8 cellular contexts compared by ENCODE assay signal in the genomic region with DNA sequence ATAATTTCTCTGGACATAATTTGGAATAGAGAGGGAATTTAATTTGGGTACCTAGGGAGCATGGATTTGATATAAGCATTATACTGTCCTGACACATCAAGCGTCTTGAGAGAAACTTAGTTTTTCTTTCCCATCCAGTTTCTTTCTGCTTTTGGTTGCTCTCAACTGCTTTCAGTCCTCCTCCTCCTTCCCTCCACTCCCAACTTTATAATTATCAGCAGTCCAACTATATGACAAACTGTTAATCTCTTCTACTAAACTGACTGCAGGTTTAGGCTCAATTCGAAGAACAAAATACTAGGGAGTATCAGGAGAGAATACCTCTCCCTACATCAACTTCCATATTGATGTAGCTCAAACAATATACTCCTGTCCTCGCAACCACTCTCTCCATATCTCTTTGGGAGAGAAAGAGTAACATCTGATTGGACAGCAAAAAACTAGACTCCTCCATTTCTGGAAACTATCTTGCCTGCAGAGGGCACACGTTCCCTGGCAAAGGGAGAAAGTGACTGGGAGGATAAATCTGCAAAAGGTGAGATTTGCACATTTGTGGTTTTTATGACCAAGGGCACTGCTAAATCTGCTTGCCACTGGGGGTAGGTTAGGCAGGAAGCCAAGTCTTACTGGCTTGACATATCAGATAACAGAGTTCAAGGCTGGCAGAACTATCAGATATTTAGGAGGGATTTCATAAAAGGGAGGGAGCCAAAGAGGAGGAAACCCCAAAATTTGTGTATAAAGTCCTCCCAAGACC.
DNase-seq lines count a peak whose midpoint lies in the region; ATAC-seq and TF ChIP-seq lines count a peak whose summit lies in the region.

No MANE protein-coding gene starts in this region.

- ATAC-seq in HG03095 (IDR thresholded peaks at IDR 0.05; ENCODE audit: unreplicated experiment): no peak

- peak; percentile 70 for DNase-seq in HFF-Myc (ENCODE audit: extremely low read depth, low read depth)
- DNase-seq in NCI-H748 (lab: John Stamatoyannopoulos, UW; ENCODE audit: unreplicated experiment): peak; percentile 87
- DNase-seq in activated T-cell treated with anti-CD3 and anti-CD28 coated beads for 24 hours (ENCODE audit: low read depth): peak; percentile 27
- peak; percentile 43 for DNase-seq in fibroblast of the conjunctiva (ENCODE audit: low read depth)
- no peak for DNase-seq in NCI-H774 (lab: John Stamatoyannopoulos, UW)

- H4K20me1 ChIP-seq in DOHH2 (ENCODE audit: control insufficient read depth, insufficient read depth, low read depth, low read length): no peaks in the 10 kb centered on the region

- H3K9me3 ChIP-seq in DOHH2 (ENCODE audit: control insufficient read depth, insufficient read depth, low read length) (no peaks in the 10 kb centered on the region), parathyroid adenoma (ENCODE audit: control insufficient read depth, low read length) (no peaks in the 10 kb centered on the region)

- no peaks in the 10 kb centered on the region for H3K27me3 ChIP-seq in DOHH2 (ENCODE audit: control insufficient read depth, low read length)
- no peaks in the 10 kb centered on the region for H3K27me3 ChIP-seq in parathyroid adenoma (ENCODE audit: control insufficient read depth, insufficient read depth, low read length)

- no peaks in the 10 kb centered on the region for H3F3A ChIP-seq in DOHH2 (ENCODE audit: control insufficient read depth, insufficient read depth)

- H3K27ac ChIP-seq in DOHH2 (ENCODE audit: low read depth, low read length) (no peak overlapping the region), parathyroid adenoma (peak overlapping the region; percentile 46)

- H3K36me3 ChIP-seq in DOHH2 (ENCODE audit: control insufficient read depth, low read length): no peaks in the 10 kb centered on the region
- H3K36me3 ChIP-seq in parathyroid adenoma (ENCODE audit: control insufficient read depth, insufficient read depth, low read length): no peaks in the 10 kb centered on the region

- peak overlapping the region; percentile 56 for H3K4me3 ChIP-seq in DOHH2 (ENCODE audit: low read length)
- no peak overlapping the region for H3K4me3 ChIP-seq in HFF-Myc (replicated peaks; ENCODE audit: low read depth, low read length)
- peak overlapping the region; percentile 20 for H3K4me3 ChIP-seq in parathyroid adenoma (ENCODE audit: low read depth, low read length)

- peak overlapping the region; percentile 52 for H2AFZ ChIP-seq in parathyroid adenoma

- TF ChIP-seq CTCF in DOHH2 (IDR thresholded peaks at IDR 0.05; ENCODE audit: low read depth, low read length, poor library complexity, severe bottlenecking): peak; percentile 75
- TF ChIP-seq CTCF in HFF-Myc (IDR thresholded peaks at IDR 0.05; ENCODE audit: low read depth, low read length, missing control alignments): peak; percentile 81
- TF ChIP-seq CTCF in parathyroid adenoma (IDR thresholded peaks at IDR 0.05): peak; percentile 75

- no peak overlapping the region for H3K9ac ChIP-seq in parathyroid adenoma

- H3K79me2 ChIP-seq in DOHH2 (ENCODE audit: control insufficient read depth, low read length) (no peaks in the 10 kb centered on the region), parathyroid adenoma (no peaks in the 10 kb centered on the region)

- H3K4me2 ChIP-seq in DOHH2 (ENCODE audit: low read length) (peak overlapping the region; percentile 67), parathyroid adenoma (ENCODE audit: low read length) (peak overlapping the region; percentile 34)

- H3K4me1 ChIP-seq in DOHH2 (ENCODE audit: control insufficient read depth, low read length) (peaks cover 13% of the 10 kb centered on the region), parathyroid adenoma (peaks cover 4% of the 10 kb centered on the region)

- no peaks in the 10 kb centered on the region for H3K9me2 ChIP-seq in DOHH2 (replicated peaks; ENCODE audit: control insufficient read depth, low read length)
